ENCODE assay signal across 20 cellular contexts in genomic region chr6:56581561-56581960, GRCh38.
"Had no signal": no experiment of that assay in that cellular context is flagged by ENCODE, and none has a peak within 500 bp of the region (broad histone marks: within the 10 kb centered on the region; RNA-seq: fewer than 3 reads in every experiment).

No MANE protein-coding gene starts in this region.

- H3K27me3 ChIP-seq: dorsolateral prefrontal cortex, gastrocnemius medialis, neutrophil, right atrium auricular region, sigmoid colon, stomach, thyroid gland, vagina had no signal

- DNase-seq: dorsolateral prefrontal cortex; effector CD4-positive, alpha-beta T cell; gastrocnemius medialis; head of caudate nucleus; mesendoderm; midbrain; naive thymus-derived CD4-positive, alpha-beta T cell; nephron progenitor cell; sigmoid colon; stimulated activated CD4-positive, alpha-beta T cell treated with anti-CD3 and anti-CD28 coated beads, Interleukin-2, amount 100 ng/mL, for 24 hours; stimulated activated CD4-positive, alpha-beta T cell treated with anti-CD3 and anti-CD28 coated beads, Interleukin-4, amount 100 ng/mL, for 24 hours; stimulated activated naive CD4-positive, alpha-beta T cell treated with Interleukin-2 at 50 U/mL for 16 hours; stomach; thyroid gland; trophoblast cell had no signal

- H3K9me3 ChIP-seq: gastrocnemius medialis, neutrophil, right atrium auricular region, sigmoid colon, stomach, thyroid gland, vagina had no signal

- H2AFZ ChIP-seq: parathyroid adenoma had no signal

- H3K4me1 ChIP-seq: gastrocnemius medialis, parathyroid adenoma, right atrium auricular region, stomach, thyroid gland, vagina had no signal

- H3K79me2 ChIP-seq: parathyroid adenoma had no signal

- H3K9ac ChIP-seq: parathyroid adenoma had no signal

- H3K4me3 ChIP-seq: dorsolateral prefrontal cortex, gastrocnemius medialis, right atrium auricular region, sigmoid colon, stomach, thyroid gland, vagina had no signal

- H3K27ac ChIP-seq: epithelial cell of prostate, gastrocnemius medialis, neutrophil, parathyroid adenoma, right atrium auricular region, sigmoid colon, stomach, thyroid gland, vagina had no signal

- H3K36me3 ChIP-seq: neutrophil, thyroid gland, vagina had no signal
